8 cellular contexts compared by ENCODE assay signal in the genomic region with DNA sequence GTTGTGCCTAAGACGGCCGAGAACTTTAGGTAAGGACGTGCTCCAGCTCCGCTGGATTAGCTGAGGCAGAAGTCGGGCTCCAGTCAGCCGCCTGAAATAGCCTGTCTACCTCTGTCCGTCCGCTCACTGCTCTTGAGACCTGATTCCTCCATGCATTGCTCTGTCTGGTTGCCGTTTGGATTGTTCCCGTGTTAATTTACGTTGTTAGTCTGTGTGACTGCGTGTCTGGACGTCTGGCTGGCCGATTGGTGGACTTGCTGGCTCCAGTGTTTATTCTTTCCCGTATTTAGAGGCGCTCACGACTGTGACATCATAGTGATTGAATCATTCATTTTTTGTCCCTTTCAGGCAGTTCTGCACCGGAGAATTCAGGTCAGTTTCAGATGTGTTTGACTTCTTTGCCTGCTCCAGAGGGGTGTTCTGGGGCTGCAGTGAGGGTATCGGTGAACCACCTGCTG. TPM values are rescaled to one million over a fixed set of nuclear protein-coding genes. Genes with fewer than 3 reads are reported as not detected.
DNase-seq lines count a peak whose midpoint lies in the region; ATAC-seq, FAIRE-seq and TF ChIP-seq lines count a peak whose summit lies in the region.

No MANE protein-coding gene starts in this region.

- H3K27ac ChIP-seq in ACC112 (ENCODE audit: low read depth, low read length), result peak overlapping the region; percentile 45; the same call in 1 of the 2 replicates
- H3K27ac ChIP-seq in WERI-Rb-1, result peak overlapping the region; percentile 78
- H3K27ac ChIP-seq in skeletal muscle tissue (ENCODE audit: low read depth, low read length), result peak overlapping the region; percentile 77

- H3K4me1 ChIP-seq in ACC112 (ENCODE audit: control insufficient read depth, insufficient read depth, low read length, unreplicated experiment) (peaks cover 17% of the 10 kb centered on the region), skeletal muscle tissue (ENCODE audit: control insufficient read depth in 3 of 3, insufficient read depth in 3 of 3, low read length in 3 of 3) (peaks cover 13 to 18% (median 16%) of the 10 kb centered on the region in 3 donors)

- H3K4me3 ChIP-seq in ACC112 (ENCODE audit: low read depth, low read length) (peak overlapping the region; percentile 81), WERI-Rb-1 (ENCODE audit: low read depth, low read length) (peak overlapping the region; percentile 75), skeletal muscle tissue (ENCODE audit: low read length in 3 of 3) (peak overlapping the region; percentile 95 to 99 (median 99))

- peak overlapping the region; percentile 90 to 92 (median 92) for H3K9ac ChIP-seq in skeletal muscle tissue (ENCODE audit: low read depth in 1 of 3, low read length in 3 of 3)

- peaks cover 6% of the 10 kb centered on the region; the same call in 1 of the 2 replicates for H3K36me3 ChIP-seq in ACC112 (ENCODE audit: insufficient read depth, low read length)
- peaks cover 35% of the 10 kb centered on the region for H3K36me3 ChIP-seq in WERI-Rb-1
- peaks cover 7 to 12% (median 8%) of the 10 kb centered on the region in 3 donors for H3K36me3 ChIP-seq in skeletal muscle tissue (ENCODE audit: control insufficient read depth in 3 of 3, insufficient read depth in 3 of 3, low read length in 3 of 3)

- ATAC-seq in GM21717 (IDR thresholded peaks at IDR 0.05; ENCODE audit: unreplicated experiment) (peak; percentile 24), left ventricle myocardium superior (peak; percentile 2), HG03045 (IDR thresholded peaks at IDR 0.05; ENCODE audit: unreplicated experiment) (no peak)

- H2AFZ ChIP-seq in ACC112 (ENCODE audit: low read length, unreplicated experiment), result peak overlapping the region; percentile 57

- intact Hi-C loops in left ventricle myocardium superior (cut with micrococcal nuclease), result no loop called here

- no peak for FAIRE-seq in frontal cortex (lab: Jason Lieb, UNC)

- peaks cover 27% of the 10 kb centered on the region for H3K79me2 ChIP-seq in ACC112 (ENCODE audit: control insufficient read depth, insufficient read depth, low read length, unreplicated experiment)

- H3K27me3 ChIP-seq in ACC112 (ENCODE audit: insufficient read depth, low read length) (peaks cover 2% of the 10 kb centered on the region), WERI-Rb-1 (ENCODE audit: insufficient read depth, low read depth, severe bottlenecking) (no peaks in the 10 kb centered on the region), skeletal muscle tissue (ENCODE audit: control insufficient read depth in 3 of 3, insufficient read depth in 3 of 3, low read length in 3 of 3) (no peaks in the 10 kb centered on the region)

- no peak for TF ChIP-seq CTCF in WERI-Rb-1 (IDR thresholded peaks at IDR 0.05; ENCODE audit: low read depth, low read length)

- DNase-seq in WERI-Rb-1, result no peak
- DNase-seq in left ventricle myocardium superior, result no peak
- no peak for DNase-seq in DMS 273 treated with DMSO at 0.1 percent for 48 hours (lab: John Stamatoyannopoulos, UW)
- no peak for DNase-seq in frontal cortex (ENCODE audit: low spot score in 2 of 2)

- H3K9me3 ChIP-seq in WERI-Rb-1 (ENCODE audit: severe bottlenecking), result no peaks in the 10 kb centered on the region
- no peaks in the 10 kb centered on the region for H3K9me3 ChIP-seq in skeletal muscle tissue (ENCODE audit: control insufficient read depth in 3 of 3, low read length in 3 of 3)

RNA-seq across cellular contexts. Expression of a gene that starts 0.7 kb away (rescaled TPM):
- total RNA-seq in left ventricle myocardium superior (20.3 TPM), skeletal muscle tissue (23.5 TPM), frontal cortex (17.9 TPM)

RNA-seq across cellular contexts. Expression of a gene that starts 23.3 kb away (rescaled TPM):
- total RNA-seq in left ventricle myocardium superior (896 TPM), skeletal muscle tissue (403 TPM), frontal cortex (1,693 TPM)
